ENCODE assay signal across 8 cellular contexts in genomic region chr2:152635635-152636298, GRCh38.
A peak's percentile ranks its signal among the peaks of the same experiment; 100 is the strongest.
DNase-seq lines count a peak whose midpoint lies in the region; ATAC-seq, FAIRE-seq and TF ChIP-seq lines count a peak whose summit lies in the region.

No MANE protein-coding gene starts in this region.

- intact Hi-C loops in head of caudate nucleus (cut with DNase I) = no loop called here

- H3K9me3 Mint-ChIP-seq in progenitor cell of endocrine pancreas (ENCODE audit: low read depth) = no peaks in the 10 kb centered on the region

- ATAC-seq in GM18867 (IDR thresholded peaks at IDR 0.05; ENCODE audit: unreplicated experiment) (peak; percentile 70), RWPE2 (ENCODE audit: low read depth) (peak; percentile 51; the same call in 2 of the 3 replicates)

- H3K27me3 ChIP-seq in RWPE2 (ENCODE audit: insufficient read depth, poor library complexity, severe bottlenecking) = no peaks in the 10 kb centered on the region

- peaks cover 69% of the 10 kb centered on the region for H3K36me3 ChIP-seq in RWPE2 (ENCODE audit: low read depth)

- H3K27ac Mint-ChIP-seq in progenitor cell of endocrine pancreas = no peak overlapping the region

- TF ChIP-seq CTCF in RWPE2 (IDR thresholded peaks at IDR 0.05; ENCODE audit: poor library complexity, severe bottlenecking) (peak; percentile 78), progenitor cell of endocrine pancreas (IDR thresholded peaks at IDR 0.05; ENCODE audit: unreplicated experiment) (peak; percentile 96)

- H3K27ac ChIP-seq in RWPE2 (ENCODE audit: poor library complexity, severe bottlenecking) = no peak overlapping the region

- no peaks in the 10 kb centered on the region for H3K4me1 ChIP-seq in RWPE2 (ENCODE audit: insufficient read depth, poor library complexity, severe bottlenecking)

- H3K36me3 Mint-ChIP-seq in progenitor cell of endocrine pancreas (ENCODE audit: insufficient read depth) = peaks cover 13% of the 10 kb centered on the region

- FAIRE-seq in HTR-8/SVneo (lab: Jason Lieb, UNC) = peak; percentile 26

- H3K9me3 ChIP-seq in RWPE2 (ENCODE audit: severe bottlenecking) = no peaks in the 10 kb centered on the region

- DNase-seq in AG08396 (ENCODE audit: low spot score) (peak; percentile 62), HTR-8/SVneo (ENCODE audit: insufficient read length, low spot score) (peak; percentile 48), RWPE2 (ENCODE audit: low spot score) (no peak), head of caudate nucleus (peak in 40 of 42 donors; percentile 15 to 90 (median 72)), progenitor cell of endocrine pancreas (ENCODE audit: low spot score, unreplicated experiment) (peak; percentile 72), middle frontal gyrus (ENCODE audit: extremely low spot score, low spot score) (no peak)
- DNase-seq in activated gamma-delta T cell treated with anti-CD3 and anti-CD28 coated beads, Interleukin-2, amount 50 U/mL, for 16 hours (ENCODE audit: low read depth) = peak; percentile 41

- no peak overlapping the region for H3K4me3 ChIP-seq in RWPE2 (ENCODE audit: severe bottlenecking)

- H3K27me3 Mint-ChIP-seq in progenitor cell of endocrine pancreas = no peaks in the 10 kb centered on the region

- H3K4me1 Mint-ChIP-seq in progenitor cell of endocrine pancreas (ENCODE audit: low read depth) = peaks cover 10% of the 10 kb centered on the region

- H3K4me3 Mint-ChIP-seq in progenitor cell of endocrine pancreas (ENCODE audit: low read depth) = no peak overlapping the region

Comparison
In these comparisons a context has a peak if more than half of its experiments do, and no peak if none do; other contexts are left out.
1. DNase-seq: peak in AG08396 (single experiment), HTR-8/SVneo (single experiment), activated gamma-delta T cell treated with anti-CD3 and anti-CD28 coated beads, Interleukin-2, amount 50 U/mL, for 16 hours (single experiment), head of caudate nucleus (40 of 42) and progenitor cell of endocrine pancreas (single experiment); none in RWPE2 (single experiment) and middle frontal gyrus (single experiment).